ENCODE assay signal across 8 cellular contexts in the genomic region with DNA sequence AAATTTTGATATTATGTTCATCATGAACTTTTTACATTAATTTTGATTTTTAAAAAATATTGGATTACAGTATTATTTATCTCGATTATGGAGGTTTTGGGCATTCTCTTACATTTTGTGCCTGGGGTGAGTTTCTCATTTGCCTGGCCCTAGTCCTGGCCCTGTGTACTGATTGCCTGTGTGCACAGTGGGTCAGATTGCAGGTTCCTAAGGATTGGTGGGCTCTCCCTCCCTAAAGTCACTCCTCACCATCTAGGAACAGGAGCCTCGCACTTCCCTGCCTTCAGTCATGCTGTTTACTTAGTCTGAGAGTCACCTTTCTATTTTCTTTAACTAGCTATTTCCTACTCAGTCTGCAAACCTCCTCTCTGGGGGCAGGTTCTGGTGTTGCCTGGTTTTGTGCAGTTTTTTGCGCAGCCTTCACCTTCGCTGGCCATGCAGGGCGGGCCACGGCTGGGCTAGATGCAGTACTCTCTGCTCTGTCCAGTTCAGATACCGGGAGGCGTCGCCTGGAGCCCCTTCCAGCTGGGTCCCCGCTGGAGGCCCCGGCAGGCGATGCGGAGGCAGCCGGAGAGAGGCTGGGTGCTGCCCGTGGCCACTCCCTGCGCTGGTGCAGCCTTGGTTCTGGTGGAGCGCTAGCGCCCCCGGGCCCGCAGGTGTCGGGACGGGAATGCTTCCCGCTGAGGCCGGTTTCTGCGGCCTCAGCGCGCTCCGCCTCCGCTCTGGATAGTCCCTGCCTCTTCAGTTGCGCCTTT. TPM values are rescaled to one million over a fixed set of nuclear protein-coding genes. Genes with fewer than 3 reads are reported as not detected.
DNase-seq lines count a peak whose midpoint lies in the region; ATAC-seq and TF ChIP-seq lines count a peak whose summit lies in the region.

No MANE protein-coding gene starts in this region.

- no peaks in the 10 kb centered on the region for H3K9me3 ChIP-seq in T-helper 17 cell (ENCODE audit: control insufficient read depth, low read length, poor library complexity, severe bottlenecking)

- peak; percentile 45 for TF ChIP-seq CTCF in cardiac fibroblast (IDR thresholded peaks at IDR 0.05; ENCODE audit: low read depth, low read length)
- TF ChIP-seq CTCF in kidney epithelial cell (IDR thresholded peaks at IDR 0.05; ENCODE audit: insufficient read depth, low read length, poor library complexity, severe bottlenecking): peak; percentile 75

- ATAC-seq in T-helper 17 cell (peak; percentile 63), HG03354 (IDR thresholded peaks at IDR 0.05; ENCODE audit: poor library complexity, severe bottlenecking, unreplicated experiment) (no peak)

- H3K36me3 ChIP-seq in kidney epithelial cell (ENCODE audit: control insufficient read depth, insufficient read depth, low read length): no peaks in the 10 kb centered on the region

- peaks cover 5% of the 10 kb centered on the region for H3K36me3 Mint-ChIP-seq in T-helper 17 cell (ENCODE audit: low read depth)

- DNase-seq in EH (ENCODE audit: low read depth): peak; percentile 25
- peak; percentile 64 for DNase-seq in HT1080 (ENCODE audit: low read depth)
- peak in 1 of 3 donors; percentile 7 for DNase-seq in T-helper 17 cell
- peak; percentile 48 to 51 for DNase-seq in cardiac fibroblast (ENCODE audit: low read depth in 2 of 2)
- DNase-seq in kidney epithelial cell (ENCODE audit: low read depth): no peak
- DNase-seq in stimulated activated CD4-positive, alpha-beta T cell treated with anti-CD3 and anti-CD28 coated beads, Interleukin-2, amount 100 ng/mL, for 4 hours (ENCODE audit: low read depth): peak; percentile 22
- no peak for DNase-seq in KG1 (lab: John Stamatoyannopoulos, UW)

- peaks cover 4% of the 10 kb centered on the region for H3K4me1 Mint-ChIP-seq in T-helper 17 cell

- H3K4me3 ChIP-seq in cardiac fibroblast (replicated peaks in 1 of 2; ENCODE audit: low read depth in 2 of 2, low read length in 2 of 2) (peak overlapping the region; percentile 2 to 9), kidney epithelial cell (ENCODE audit: low read depth, low read length) (peak overlapping the region; percentile 30)

- peaks cover 85% of the 10 kb centered on the region for H3K27me3 Mint-ChIP-seq in T-helper 17 cell

- H3K27me3 ChIP-seq in kidney epithelial cell (ENCODE audit: control insufficient read depth, insufficient read depth, low read length): no peaks in the 10 kb centered on the region

- H3K4me3 Mint-ChIP-seq in T-helper 17 cell: peak overlapping the region; percentile 64

- no peak overlapping the region for H3K27ac Mint-ChIP-seq in T-helper 17 cell

RNA-seq across cellular contexts. Expression of gene MC5R, which starts 23.3 kb away (rescaled TPM):
- not detected in 2 replicates for total RNA-seq in HT1080 (2014; rRNA removed; shearing (Covaris generic))
- polyA plus RNA-seq in HT1080 (2015; cell fraction: cytosol; rRNA removed): not detected in 2 replicates
- not detected in 2 replicates for polyA plus RNA-seq in HT1080 (2015; cell fraction: nucleus; rRNA removed)
- total RNA-seq in T-helper 17 cell (not detected), kidney epithelial cell (not detected in 2 replicates)

Comparison
In these comparisons a context has a peak if more than half of its experiments do, and no peak if none do; other contexts are left out.
1. DNase-seq: peak in EH (single experiment), HT1080 (single experiment), cardiac fibroblast (2 of 2) and stimulated activated CD4-positive, alpha-beta T cell treated with anti-CD3 and anti-CD28 coated beads, Interleukin-2, amount 100 ng/mL, for 4 hours (single experiment); none in kidney epithelial cell (single experiment) and KG1 (single experiment).